ENCODE assay signal across 7 cellular contexts in the genomic region with DNA sequence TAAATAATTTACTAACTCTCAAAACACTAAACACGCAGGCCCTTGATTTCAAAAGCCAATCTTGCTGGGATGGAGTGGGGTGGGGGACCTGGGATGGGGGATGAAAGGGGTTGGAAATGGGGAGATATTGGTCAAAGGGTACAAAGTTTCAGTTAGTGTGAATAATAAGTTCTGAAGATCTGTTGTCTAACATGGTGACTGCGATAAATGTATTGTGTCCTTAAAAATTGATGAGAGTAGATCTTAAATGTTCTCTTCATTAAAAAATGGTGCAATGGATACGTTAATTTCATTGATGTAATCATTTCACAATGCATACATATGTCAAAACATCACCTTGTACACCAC. TPM values are rescaled to one million over a fixed set of nuclear protein-coding genes. Genes with fewer than 3 reads are reported as not detected.
A peak's percentile ranks its signal among the peaks of the same experiment; 100 is the strongest.
DNase-seq lines count a peak whose midpoint lies in the region; TF ChIP-seq lines count a peak whose summit lies in the region.

No MANE protein-coding gene starts in this region.

- peak overlapping the region; percentile 98 to 100 (median 99) for H3K9ac ChIP-seq in skeletal muscle tissue (ENCODE audit: low read depth in 1 of 3, low read length in 3 of 3)

- TF ChIP-seq CTCF in fibroblast of pulmonary artery (IDR thresholded peaks at IDR 0.05; ENCODE audit: low read length, missing control alignments), result no peak
- no peak for TF ChIP-seq CTCF in GM13977 (IDR thresholded peaks at IDR 0.05; ENCODE audit: extremely low read depth, insufficient read depth, missing control alignments)

- in situ Hi-C loops in GM13977 (cut with MboI; ENCODE audit: low pct_unique_long_range_greater_than_20kb, low sequenced_read_pairs, unreplicated experiment), result loop anchor here (25.0 kb wide), 1 partner anchor 597 kb away; the partner anchor contains the start of gene EML6

- H3K4me1 ChIP-seq in SJSA1 (replicated peaks) (peaks cover 7% of the 10 kb centered on the region; the same call in 1 of the 2 replicates), skeletal muscle tissue (ENCODE audit: control insufficient read depth in 3 of 3, insufficient read depth in 3 of 3, low read length in 3 of 3) (peaks cover 0 to 7% (median 5%) of the 10 kb centered on the region in 3 donors)

- H3K36me3 ChIP-seq in H7 (replicated peaks; ENCODE audit: control insufficient read depth, insufficient read depth, low read length) (no peaks in the 10 kb centered on the region), SJSA1 (peaks cover 4% of the 10 kb centered on the region; the same call in 1 of the 2 replicates), skeletal muscle tissue (ENCODE audit: control insufficient read depth in 3 of 3, insufficient read depth in 3 of 3, low read length in 3 of 3) (peaks cover 0 to 4% (median 2%) of the 10 kb centered on the region in 3 donors)

- H3K27me3 ChIP-seq in H7 (ENCODE audit: control insufficient read depth, insufficient read depth, low read length) (no peaks in the 10 kb centered on the region), SJSA1 (replicated peaks) (no peaks in the 10 kb centered on the region), skeletal muscle tissue (ENCODE audit: control insufficient read depth in 3 of 3, insufficient read depth in 3 of 3, low read length in 3 of 3) (no peaks in the 10 kb centered on the region)

- peaks cover 4% of the 10 kb centered on the region; the same call in 1 of the 2 replicates for H3K9me3 ChIP-seq in SJSA1 (replicated peaks)
- peaks cover 0 to 3% (median 0%) of the 10 kb centered on the region in 3 donors for H3K9me3 ChIP-seq in skeletal muscle tissue (ENCODE audit: control insufficient read depth in 3 of 3, low read length in 3 of 3)

- DNase-seq in H7, result no peak
- peak in 1 of 2 experiments; percentile 1 for DNase-seq in SJSA1 (ENCODE audit: low read depth in 1 of 2, low spot score in 2 of 2)
- DNase-seq in fibroblast of pulmonary artery (ENCODE audit: low read depth), result no peak
- DNase-seq in stimulated activated CD4-positive, alpha-beta T cell treated with anti-CD3 and anti-CD28 coated beads, Interleukin-4, amount 100 ng/mL, for 24 hours, result no peak
- DNase-seq in NCI-H526 (lab: John Stamatoyannopoulos, UW), result no peak
- DNase-seq in GM13977 (ENCODE audit: low spot score), result no peak

- H3K4me3 ChIP-seq in H7 (ENCODE audit: insufficient read depth, low read depth, low read length) (peak overlapping the region; percentile 77), SJSA1 (peak overlapping the region; percentile 70), fibroblast of pulmonary artery (replicated peaks; ENCODE audit: low read depth, low read length) (peak overlapping the region; percentile 80), skeletal muscle tissue (ENCODE audit: low read length in 3 of 3) (peak overlapping the region; percentile 92 to 94 (median 94))

- H3K27ac ChIP-seq in SJSA1 (peak overlapping the region; percentile 99), skeletal muscle tissue (ENCODE audit: low read depth, low read length) (peak overlapping the region; percentile 100)

RNA-seq across cellular contexts. Expression of gene ACYP2, which starts 0.5 kb away (rescaled TPM):
- total RNA-seq in H7 (2014; rRNA removed; shearing (Covaris generic)), result 3.7 and 5.2 TPM in 2 replicates
- 9.2 and 13.6 TPM in 2 replicates for total RNA-seq in SJSA1 (2014; rRNA removed; shearing (Covaris generic))
- 13.0 TPM for total RNA-seq in skeletal muscle tissue
